In genomic region chr4:183722738-183723560, GRCh38 we compare ENCODE assay signal across 7 cellular contexts.
DNase-seq lines count a peak whose midpoint lies in the region; ATAC-seq lines count a peak whose summit lies in the region.

No MANE protein-coding gene starts in this region.

- H3K27me3 Mint-ChIP-seq in activated CD4-positive, alpha-beta T cell treated with anti-CD3 and anti-CD28 coated beads, Interleukin-2, amount 10 ng/mL, durations not matched to agents 24 days and 14 days, result peaks cover 44% of the 10 kb centered on the region

- peak overlapping the region; percentile 58 for H3K27ac Mint-ChIP-seq in activated CD4-positive, alpha-beta T cell treated with anti-CD3 and anti-CD28 coated beads, Interleukin-2, amount 10 ng/mL, durations not matched to agents 24 days and 14 days

- H3K4me3 Mint-ChIP-seq in activated CD4-positive, alpha-beta T cell treated with anti-CD3 and anti-CD28 coated beads, Interleukin-2, amount 10 ng/mL, durations not matched to agents 24 days and 14 days, result peak overlapping the region; percentile 80

- H3K4me1 ChIP-seq in ectodermal cell (ENCODE audit: control insufficient read depth, insufficient read depth, low read length), result no peaks in the 10 kb centered on the region

- intact Hi-C loops in activated CD4-positive, alpha-beta T cell treated with anti-CD3 and anti-CD28 coated beads, Interleukin-2, amount 10 ng/mL, durations not matched to agents 24 days and 14 days (cut with micrococcal nuclease), result loop anchor here (5.0 kb wide), 1 partner anchor 184 kb away; the partner anchor contains the start of gene STOX2

- H3K4me3 ChIP-seq in ectodermal cell (ENCODE audit: insufficient read depth, low read depth, low read length), result peak overlapping the region; percentile 49

- H3K9me3 ChIP-seq in ectodermal cell (ENCODE audit: control insufficient read depth, low read length), result no peaks in the 10 kb centered on the region

- H3K36me3 ChIP-seq in ectodermal cell (ENCODE audit: control insufficient read depth, insufficient read depth, low read length), result no peaks in the 10 kb centered on the region

- H3K27ac ChIP-seq in ectodermal cell (ENCODE audit: insufficient read depth, low read depth, low read length, poor library complexity, severe bottlenecking), result no peak overlapping the region

- WGBS in ectodermal cell, 2 experiments, result 4 to 5% methylated on average over 70 of the region's 70 CpGs

- peak; percentile 51 for ATAC-seq in GM18508 (IDR thresholded peaks at IDR 0.05; ENCODE audit: insufficient read depth, unreplicated experiment)
- peak; percentile 58 for ATAC-seq in HG02884 (IDR thresholded peaks at IDR 0.05; ENCODE audit: unreplicated experiment)

- peaks cover 14% of the 10 kb centered on the region for H3K27me3 ChIP-seq in ectodermal cell (ENCODE audit: control insufficient read depth, insufficient read depth, low read length, poor library complexity, severe bottlenecking)

- no peaks in the 10 kb centered on the region for H3K36me3 Mint-ChIP-seq in activated CD4-positive, alpha-beta T cell treated with anti-CD3 and anti-CD28 coated beads, Interleukin-2, amount 10 ng/mL, durations not matched to agents 24 days and 14 days (ENCODE audit: low read depth)

- H3K4me1 Mint-ChIP-seq in activated CD4-positive, alpha-beta T cell treated with anti-CD3 and anti-CD28 coated beads, Interleukin-2, amount 10 ng/mL, durations not matched to agents 24 days and 14 days, result peaks cover 12% of the 10 kb centered on the region

- no peaks in the 10 kb centered on the region for H3K9me3 Mint-ChIP-seq in activated CD4-positive, alpha-beta T cell treated with anti-CD3 and anti-CD28 coated beads, Interleukin-2, amount 10 ng/mL, durations not matched to agents 24 days and 14 days

- peak; percentile 98 for DNase-seq in NCI-H2029 treated with DMSO at 0.1 percent for 48 hours (lab: John Stamatoyannopoulos, UW)
- DNase-seq in activated CD4-positive, alpha-beta T cell treated with anti-CD3 and anti-CD28 coated beads, Interleukin-2, amount 10 ng/mL, durations not matched to agents 24 days and 14 days, result peak; percentile 84
- DNase-seq in medulla oblongata (ENCODE audit: extremely low spot score), result peak; percentile 23
- peak; percentile 6 to 15 for DNase-seq in stimulated activated CD8-positive, alpha-beta memory T cell treated with anti-CD3 and anti-CD28 coated beads, Interleukin-4, amount 100 ng/mL, for 4 hours (ENCODE audit: low read depth in 2 of 2, low spot score in 1 of 2)

Comparison
In these comparisons a context has a peak if more than half of its experiments do, and no peak if none do; other contexts are left out.
1. DNase-seq: peak in every context shown above with its lines; median percentile 98 in NCI-H2029 treated with DMSO at 0.1 percent for 48 hours; 84 in activated CD4-positive, alpha-beta T cell treated with anti-CD3 and anti-CD28 coated beads, Interleukin-2, amount 10 ng/mL, durations not matched to agents 24 days and 14 days; 23 in medulla oblongata; 10 in stimulated activated CD8-positive, alpha-beta memory T cell treated with anti-CD3 and anti-CD28 coated beads, Interleukin-4, amount 100 ng/mL, for 4 hours.